21 cellular contexts compared by ENCODE assay signal in genomic region chr2:21411796-21412195, GRCh38.
"Had no signal": no experiment of that assay in that cellular context is flagged by ENCODE, and none has a peak within 500 bp of the region (broad histone marks: within the 10 kb centered on the region; RNA-seq: fewer than 3 reads in every experiment).

No MANE protein-coding gene starts in this region.

- DNase-seq: KBM-7, MG63, NCI-H1092, NCI-H1105 treated with DMSO at 0.1 percent for 48 hours, NCI-H1436, NCI-H187, NCI-H2029, NCI-H2081 treated with DMSO at 0.1 percent for 48 hours, NCI-H2171, NCI-H345, NCI-H446 treated with DMSO at 0.1 percent for 48 hours, NCI-H510A treated with DMSO at 0.1 percent for 48 hours, NCI-H526, NCI-H82, Right ventricle myocardium superior, RPMI8226, SIG-M5 had no signal

- H3K4me3 ChIP-seq: MG63, SJSA1, SK-N-MC had no signal

- H3K27me3 ChIP-seq: MG63, SJSA1 had no signal

- FAIRE-seq: RCC 7860 had no signal

- H3K9me3 ChIP-seq: MG63, SJSA1 had no signal

- H3K36me3 ChIP-seq: MG63, SJSA1 had no signal

- H3K27ac ChIP-seq: HL-60, SJSA1, SK-N-MC had no signal
